8 cellular contexts compared by ENCODE assay signal in genomic region chr13:20566917-20567755, GRCh38. TPM values are rescaled to one million over a fixed set of nuclear protein-coding genes. Genes with fewer than 3 reads are reported as not detected.
DNase-seq lines count a peak whose midpoint lies in the region; ATAC-seq and TF ChIP-seq lines count a peak whose summit lies in the region.

Gene IFT88 (plus strand): TSS chr13:20567157. CDS start chr13:20574386, 7,229 bp downstream.

- no TSS peak for BruUV-seq in OCI-LY7 (replicated peaks; lab: Mats Ljungman, UMichigan)

- intact Hi-C loops in OCI-LY7 (cut with micrococcal nuclease; ENCODE audit: unreplicated experiment): loop anchor here (2.0 to 10.0 kb wide), 3 partner anchors 138 to 358 kb away; partner anchors contain the start of gene EEF1AKMT1

- TF ChIP-seq CTCF in OCI-LY7 (conservative IDR thresholded peaks at IDR 0.05; ENCODE audit: low read length): no peak
- TF ChIP-seq CTCF in epithelial cell of proximal tubule (conservative IDR thresholded peaks at IDR 0.05; ENCODE audit: low read depth, low read length): no peak

- H2AFZ ChIP-seq in OCI-LY7 (ENCODE audit: low read length): peak within 1 kb of the TSS; percentile 99

- peaks cover 4% of the 10 kb centered on the region for H3K4me1 ChIP-seq in OCI-LY7 (ENCODE audit: insufficient read depth, low read length, poor library complexity, severe bottlenecking)

- peak within 1 kb of the TSS; percentile 53 for H3K27ac ChIP-seq in OCI-LY7 (ENCODE audit: low read depth, low read length, poor library complexity, severe bottlenecking)

- no peaks in the 10 kb centered on the region for H3K79me2 ChIP-seq in OCI-LY7 (ENCODE audit: insufficient read depth, low read depth, low read length)

- peak within 1 kb of the TSS; percentile 99 for H3K4me2 ChIP-seq in OCI-LY7 (ENCODE audit: low read length)

- peak; percentile 89 for ATAC-seq in GM21528 (IDR thresholded peaks at IDR 0.05; ENCODE audit: low FRiP score, unreplicated experiment)

- DNase-seq in DMS114 treated with DMSO at 0.1 percent for 48 hours (lab: John Stamatoyannopoulos, UW; ENCODE audit: unreplicated experiment) (peak; percentile 53), HuH-7.5 (ENCODE audit: low spot score) (peak; percentile 66), OCI-LY7 (ENCODE audit: low spot score) (peak; percentile 86), activated T-cell treated with anti-CD3 and anti-CD28 coated beads for 48 hours (ENCODE audit: low read depth) (peak; percentile 79), epithelial cell of proximal tubule (ENCODE audit: low read depth) (no peak), mucosa of gallbladder (ENCODE audit: low spot score) (peak; percentile 86)
- peak; percentile 52 to 68 for DNase-seq in stimulated activated CD8-positive, alpha-beta memory T cell treated with anti-CD3 and anti-CD28 coated beads, Interleukin-4, amount 100 ng/mL, for 1 hour (ENCODE audit: low read depth in 2 of 2, low spot score in 1 of 2)

- no peaks in the 10 kb centered on the region for H3K36me3 ChIP-seq in OCI-LY7 (ENCODE audit: insufficient read depth, low read length)

- no peaks in the 10 kb centered on the region for H4K20me1 ChIP-seq in OCI-LY7 (ENCODE audit: insufficient read depth, low read length)

- POLR2A ChIA-PET in OCI-LY7 (lab: Charles Lee): no interaction called here

- H3K4me3 ChIP-seq in OCI-LY7 (ENCODE audit: low read depth, low read length, poor library complexity, severe bottlenecking): peak within 1 kb of the TSS; percentile 80
- H3K4me3 ChIP-seq in epithelial cell of proximal tubule (ENCODE audit: low read depth, low read length): peak within 1 kb of the TSS; percentile 73

- H3K9me2 ChIP-seq in OCI-LY7 (ENCODE audit: insufficient read depth, low read length): no peaks in the 10 kb centered on the region

- CTCF ChIA-PET in OCI-LY7 (lab: Charles Lee; ENCODE audit: unreplicated experiment): no interaction called here

- peaks cover 6% of the 10 kb centered on the region; the same call in 1 of the 2 replicates for H3K9me3 ChIP-seq in OCI-LY7 (ENCODE audit: low read length)

RNA-seq across cellular contexts. Expression of gene IFT88, which starts in this region (rescaled TPM):
- total RNA-seq in OCI-LY7 (2014; rRNA removed; shearing (Covaris generic)): 6.7 and 6.9 TPM in 2 replicates
- total RNA-seq in OCI-LY7 (2022) (6.1 and 10.2 TPM in 2 replicates), epithelial cell of proximal tubule (9.3 and 15.2 TPM in 2 replicates), mucosa of gallbladder (12.6 TPM)
